In genomic region chr7:148330124-148330818, GRCh38 we compare ENCODE assay signal across 26 cellular contexts.
"Had no signal": no experiment of that assay in that cellular context is flagged by ENCODE, and none has a peak within 500 bp of the region (broad histone marks: within the 10 kb centered on the region; RNA-seq: fewer than 3 reads in every experiment).

No MANE protein-coding gene starts in this region.

- H3K9me3 ChIP-seq: breast epithelium had no signal

- H3K4me3 Mint-ChIP-seq: activated CD4-positive, alpha-beta memory T cell treated with anti-CD3 and anti-CD28 coated beads for 36 hours; activated CD4-positive, alpha-beta T cell treated with anti-CD3 and anti-CD28 coated beads, Interleukin-2, amount 10 ng/mL, durations not matched to agents 7 days and 5 days; activated T-cell treated with anti-CD3 and anti-CD28 coated beads, Interleukin-2, amount 50 U/mL, for 4 hours; T-cell had no signal

- H3K4me1 Mint-ChIP-seq: activated CD4-positive, alpha-beta T cell treated with anti-CD3 and anti-CD28 coated beads, Interleukin-2, amount 10 ng/mL, durations not matched to agents 7 days and 5 days; T-cell had no signal

- H3K36me3 ChIP-seq: breast epithelium had no signal

- H3K36me3 Mint-ChIP-seq: activated CD4-positive, alpha-beta memory T cell treated with anti-CD3 and anti-CD28 coated beads for 36 hours; T-cell had no signal

- DNase-seq: activated CD4-positive, alpha-beta memory T cell treated with anti-CD3 and anti-CD28 coated beads for 36 hours; activated CD4-positive, alpha-beta T cell treated with anti-CD3 and anti-CD28 coated beads, Interleukin-2, amount 10 ng/mL, durations not matched to agents 7 days and 5 days; activated CD4-positive, CD25-positive, alpha-beta regulatory T cell; activated CD8-positive, alpha-beta memory T cell treated with anti-CD3 and anti-CD28 coated beads for 24 hours; activated effector memory CD4-positive, alpha-beta T cell treated with anti-CD3 and anti-CD28 coated beads, Interleukin-2, amount 50 U/mL, for 16 hours; activated naive CD4-positive, alpha-beta T cell treated with Interleukin-2 at 50 U/mL for 16 hours; activated T-cell treated with anti-CD3 and anti-CD28 coated beads, Interleukin-2, amount 50 U/mL, for 4 hours; aorta; caudate nucleus; Karpas-422; MM.1S; NCI-H1105; NCI-H1436; NCI-H1694 treated with DMSO at 0.1 percent for 48 hours; NCI-H2081; NCI-H510A treated with DMSO at 0.1 percent for 48 hours; NCI-H69; NK-92 treated with Interleukin-12 subunit alpha and Interleukin-12 subunit beta, amount 100 ng/mL, for 24 hours; OCI-M1; RPMI8226; T-cell; T-helper 9 cell had no signal

- H3K27me3 ChIP-seq: breast epithelium had no signal

- H3K4me3 ChIP-seq: breast epithelium, SK-N-MC had no signal

- H3K27ac ChIP-seq: breast epithelium, SK-N-MC had no signal

- H3K9me3 Mint-ChIP-seq: activated CD4-positive, alpha-beta memory T cell treated with anti-CD3 and anti-CD28 coated beads for 36 hours; activated T-cell treated with anti-CD3 and anti-CD28 coated beads, Interleukin-2, amount 50 U/mL, for 4 hours had no signal

- ATAC-seq: activated T-cell treated with anti-CD3 and anti-CD28 coated beads, Interleukin-2, amount 50 U/mL, for 4 hours; Panc1; Right ventricle myocardium inferior; T-cell had no signal

- H3K27ac Mint-ChIP-seq: activated CD4-positive, alpha-beta memory T cell treated with anti-CD3 and anti-CD28 coated beads for 36 hours; activated CD4-positive, alpha-beta T cell treated with anti-CD3 and anti-CD28 coated beads, Interleukin-2, amount 10 ng/mL, durations not matched to agents 7 days and 5 days; T-cell had no signal

- H3K4me1 ChIP-seq: breast epithelium had no signal
